Comparison of ENCODE assay signal across 24 cellular contexts in genomic region chr6:37399131-37399530, GRCh38. TPM values are rescaled to one million over a fixed set of nuclear protein-coding genes. Genes with fewer than 3 reads are reported as not detected.
DNase-seq lines count a peak whose midpoint lies in the region; ATAC-seq and TF ChIP-seq lines count a peak whose summit lies in the region.
"Had no signal": no experiment of that assay in that cellular context is flagged by ENCODE, and none has a peak within 500 bp of the region (broad histone marks: within the 10 kb centered on the region; RNA-seq: fewer than 3 reads in every experiment).

No MANE protein-coding gene starts in this region.

- peaks cover 34% of the 10 kb centered on the region for H3K4me1 ChIP-seq in testis
- no peaks in the 10 kb centered on the region for H3K4me1 ChIP-seq in esophagus muscularis mucosa
- H3K4me1 ChIP-seq: Caco-2, SJCRH30 had no signal

- H3K4me3 ChIP-seq in HL-60 (replicated peaks; ENCODE audit: insufficient read depth, low read length) (no peak overlapping the region), testis (no peak overlapping the region), esophagus muscularis mucosa (no peak overlapping the region)
- H3K4me3 ChIP-seq: PC-9, SJCRH30 had no signal

- intact Hi-C loops in testis (cut with DNase I; ENCODE audit: low total_unique reads) (loop anchor here (10.0 kb wide), 1 partner anchor 756 kb away; no protein-coding TSS in a partner anchor), esophagus muscularis mucosa (cut with DNase I) (no loop called here)

- TF ChIP-seq CTCF in HL-60 (IDR thresholded peaks at IDR 0.05; ENCODE audit: insufficient read depth, low read length) = no peak
- no peak for TF ChIP-seq CTCF in testis (IDR thresholded peaks at IDR 0.05)
- no peak for TF ChIP-seq CTCF in esophagus muscularis mucosa (IDR thresholded peaks at IDR 0.05)

- H3K36me3 ChIP-seq in testis (ENCODE audit: low read depth, missing control alignments) = no peaks in the 10 kb centered on the region
- H3K36me3 ChIP-seq in esophagus muscularis mucosa = peaks cover 0 to 10% (median 0%) of the 10 kb centered on the region in 4 donors
- H3K36me3 ChIP-seq: SJCRH30 had no signal

- peak in 1 of 2 experiments; percentile 13 for DNase-seq in HL-60 (ENCODE audit: low read depth in 1 of 2, low spot score in 1 of 2)
- peak; percentile 25 for DNase-seq in amniotic epithelial cell (ENCODE audit: low read depth)
- peak; percentile 32 for DNase-seq in inferior parietal cortex (ENCODE audit: extremely low spot score)
- DNase-seq in testis = no peak
- no peak for DNase-seq in midbrain (lab: John Stamatoyannopoulos, UW)
- no peak for DNase-seq in esophagus muscularis mucosa (ENCODE audit: extremely low spot score)
- DNase-seq: Caco-2; CD8-positive, alpha-beta T cell; DMS79; EL; GDM1; KG1; MM.1S; NCI-H1048; NCI-H1417; NCI-H1694; NCI-H2029 treated with DMSO at 0.1 percent for 48 hours; NCI-H2227 treated with DMSO at 0.1 percent for 48 hours; NCI-H526 treated with DMSO at 0.1 percent for 48 hours; PC-9; SJCRH30 had no signal

- H3K9me3 ChIP-seq in testis (no peaks in the 10 kb centered on the region), esophagus muscularis mucosa (no peaks in the 10 kb centered on the region)
- H3K9me3 ChIP-seq: Caco-2, SJCRH30 had no signal

- TF ChIP-seq POLR2A in testis (IDR thresholded peaks at IDR 0.05) = no peak
- no peak for TF ChIP-seq POLR2A in esophagus muscularis mucosa (IDR thresholded peaks at IDR 0.05; ENCODE audit: low read depth)

- H3K27me3 ChIP-seq in HL-60 (ENCODE audit: insufficient read depth, poor library complexity, severe bottlenecking) (no peaks in the 10 kb centered on the region), testis (no peaks in the 10 kb centered on the region), esophagus muscularis mucosa (no peaks in the 10 kb centered on the region)
- H3K27me3 ChIP-seq: SJCRH30 had no signal

- ATAC-seq in GM19351 (IDR thresholded peaks at IDR 0.05; ENCODE audit: unreplicated experiment) = no peak
- ATAC-seq: CD8-positive, alpha-beta T cell; Right ventricle myocardium inferior had no signal

- no peak for TF ChIP-seq EP300 in esophagus muscularis mucosa (IDR thresholded peaks at IDR 0.05)

- peak overlapping the region; percentile 84; the same call in 1 of the 2 replicates for H3K27ac ChIP-seq in HL-60 (replicated peaks)
- peak overlapping the region; percentile 44 to 58 for H3K27ac ChIP-seq in testis
- no peak overlapping the region for H3K27ac ChIP-seq in esophagus muscularis mucosa (replicated peaks in 1 of 4)
- H3K27ac ChIP-seq: C4-2B, PC-9, SJCRH30 had no signal

RNA-seq across cellular contexts. Expression of gene CMTR1, which starts 33.9 kb away (rescaled TPM):
- total RNA-seq in testis (100 to 1,000 TPM; 231 to 234 TPM), esophagus muscularis mucosa (10 to 100 TPM; 32.3 to 44.5 (median 35.9) TPM)
- polyA plus RNA-seq in testis (ENCODE audit: insufficient read depth, low read depth, low replicate concordance) = 123 TPM

RNA-seq across cellular contexts. Expression of gene RNF8, which starts 45.3 kb away (rescaled TPM):
- total RNA-seq in testis (10 to 100 TPM; 44.0 to 49.9 TPM), esophagus muscularis mucosa (10 to 100 TPM; 14.7 to 19.9 (median 18.3) TPM)
- 49.4 TPM for polyA plus RNA-seq in testis (ENCODE audit: insufficient read depth, low read depth, low replicate concordance)

Comparison
In these comparisons a context has a peak if more than half of its experiments do, and no peak if none do; other contexts are left out.
1. DNase-seq: peak in amniotic epithelial cell (single experiment) and inferior parietal cortex (single experiment); none in testis (single experiment), midbrain (single experiment) and esophagus muscularis mucosa (single experiment).
2. H3K27ac ChIP-seq: peak in HL-60 (single experiment) and testis (2 of 2); none in esophagus muscularis mucosa (0 of 4).
3. RNA of gene CMTR1, which starts 33.9 kb away (total RNA-seq): 231 to 234 TPM in testis; 32.3 to 44.5 TPM in esophagus muscularis mucosa; every median in the first group is over 4 times any median in the second.